17 cellular contexts compared by ENCODE assay signal in genomic region chr22:47802446-47802845, GRCh38.
A peak's percentile ranks its signal among the peaks of the same experiment; 100 is the strongest.
DNase-seq lines count a peak whose midpoint lies in the region; ATAC-seq and TF ChIP-seq lines count a peak whose summit lies in the region.
"Had no signal": no experiment of that assay in that cellular context is flagged by ENCODE, and none has a peak within 500 bp of the region (broad histone marks: within the 10 kb centered on the region; RNA-seq: fewer than 3 reads in every experiment).

No MANE protein-coding gene starts in this region.

- no peaks in the 10 kb centered on the region for H3K27me3 ChIP-seq in GM23338 (ENCODE audit: insufficient read depth)

- ATAC-seq in GM23338 (peak; percentile 55; the same call in 2 of the 3 replicates), HG02678 (IDR thresholded peaks at IDR 0.05; ENCODE audit: unreplicated experiment) (no peak)

- no peak overlapping the region for H3K4me3 Mint-ChIP-seq in GM23338
- H3K4me3 Mint-ChIP-seq in osteocyte (ENCODE audit: unreplicated experiment) = no peak overlapping the region
- no peak overlapping the region for H3K4me3 Mint-ChIP-seq in glutamatergic neuron (ENCODE audit: unreplicated experiment)

- no peaks in the 10 kb centered on the region; the same call in 1 of the 2 replicates for H3K36me3 ChIP-seq in GM23338 (ENCODE audit: insufficient read depth)

- TF ChIP-seq CTCF in GM23338 (conservative IDR thresholded peaks at IDR 0.05; ENCODE audit: low read depth in 2 of 2) (no peak), osteocyte (IDR thresholded peaks at IDR 0.05) (no peak), glutamatergic neuron (IDR thresholded peaks at IDR 0.05; ENCODE audit: partially characterized antibody, unreplicated experiment) (no peak)

- DNase-seq in A172 (ENCODE audit: low spot score) (peak; percentile 3), GM23338 (ENCODE audit: low spot score) (no peak), ecto neural progenitor cell (ENCODE audit: low spot score) (peak; percentile 28), osteocyte (ENCODE audit: extremely low spot score, unreplicated experiment) (peak; percentile 79), glutamatergic neuron (no peak), NCI-H2029 (lab: John Stamatoyannopoulos, UW) (no peak), NCI-H1417 treated with DMSO at 0.1 percent for 48 hours (lab: John Stamatoyannopoulos, UW) (no peak)
- DNase-seq: C1 segment of cervical spinal cord, Kasumi-1, NCI-H1105 treated with DMSO at 0.1 percent for 48 hours, NCI-H1694 treated with DMSO at 0.1 percent for 48 hours, NCI-H226, NCI-H524, NCI-H82, SHP77 had no signal

- peaks cover 12% of the 10 kb centered on the region for H3K9me3 Mint-ChIP-seq in GM23338
- peaks cover 32% of the 10 kb centered on the region for H3K9me3 Mint-ChIP-seq in osteocyte (ENCODE audit: unreplicated experiment)
- peaks cover 10% of the 10 kb centered on the region for H3K9me3 Mint-ChIP-seq in glutamatergic neuron (ENCODE audit: unreplicated experiment)

- H3K36me3 Mint-ChIP-seq in GM23338 (ENCODE audit: low read depth) (no peaks in the 10 kb centered on the region), osteocyte (ENCODE audit: unreplicated experiment) (no peaks in the 10 kb centered on the region), glutamatergic neuron (ENCODE audit: unreplicated experiment) (peaks cover 16% of the 10 kb centered on the region)

- no peak overlapping the region for H3K4me2 ChIP-seq in GM23338

- H3K4me3 ChIP-seq in GM23338 = no peak overlapping the region
- H3K4me3 ChIP-seq: SK-N-MC had no signal

- no peaks in the 10 kb centered on the region for H3F3A ChIP-seq in GM23338 (replicated peaks; ENCODE audit: low read depth)

- H3K4me1 Mint-ChIP-seq in GM23338 (peaks cover 6% of the 10 kb centered on the region; the same call in 2 of the 3 replicates), osteocyte (ENCODE audit: unreplicated experiment) (no peaks in the 10 kb centered on the region), glutamatergic neuron (ENCODE audit: low read depth, unreplicated experiment) (no peaks in the 10 kb centered on the region)

- H3K27me3 Mint-ChIP-seq in GM23338 (ENCODE audit: insufficient read depth, low read depth, poor library complexity) = peaks cover 4% of the 10 kb centered on the region
- H3K27me3 Mint-ChIP-seq in osteocyte (ENCODE audit: unreplicated experiment) = no peaks in the 10 kb centered on the region
- H3K27me3 Mint-ChIP-seq in glutamatergic neuron (ENCODE audit: unreplicated experiment) = peaks cover 2% of the 10 kb centered on the region

- H3K27ac Mint-ChIP-seq in GM23338 (no peak overlapping the region), osteocyte (ENCODE audit: unreplicated experiment) (no peak overlapping the region), glutamatergic neuron (ENCODE audit: unreplicated experiment) (no peak overlapping the region)

- H4K20me1 ChIP-seq in GM23338 (replicated peaks; ENCODE audit: insufficient read depth) = no peaks in the 10 kb centered on the region

- H3K27ac ChIP-seq in GM23338 (ENCODE audit: low read depth) = no peak overlapping the region
- H3K27ac ChIP-seq: SK-N-MC had no signal

- no peaks in the 10 kb centered on the region for H3K79me2 ChIP-seq in GM23338 (replicated peaks; ENCODE audit: insufficient read depth)

- H3K9me2 ChIP-seq in GM23338 (ENCODE audit: insufficient read depth) = no peaks in the 10 kb centered on the region

- H3K4me1 ChIP-seq in GM23338 (ENCODE audit: insufficient read depth) = no peaks in the 10 kb centered on the region

- H2AFZ ChIP-seq in GM23338 = no peak overlapping the region

TF ChIP-seq in GM23338, 12 proteins besides CTCF, POLR2A, EP300 and RAD21 (continues in another document):
- TF ChIP-seq STAT1 (IDR thresholded peaks at IDR 0.05; ENCODE audit: unreplicated experiment) (no peak), ZNF331 (CRISPR knock-in tag; IDR thresholded peaks at IDR 0.05; ENCODE audit: low read depth) (no peak), POLR2AphosphoS5 (IDR thresholded peaks at IDR 0.05; ENCODE audit: low read depth) (no peak), REST (IDR thresholded peaks at IDR 0.05; ENCODE audit: unreplicated experiment) (no peak), ETS1 (IDR thresholded peaks at IDR 0.05) (no peak)

Comparison
In these comparisons a context has a peak if more than half of its experiments do, and no peak if none do; other contexts are left out.
1. DNase-seq: peak in A172 (single experiment), ecto neural progenitor cell (single experiment) and osteocyte (single experiment); none in GM23338 (single experiment), glutamatergic neuron (single experiment), NCI-H2029 (single experiment) and NCI-H1417 treated with DMSO at 0.1 percent for 48 hours (single experiment).